ENCODE assay signal across 8 cellular contexts in genomic region chr10:117320050-117320665, GRCh38. TPM values are rescaled to one million over a fixed set of nuclear protein-coding genes. Genes with fewer than 3 reads are reported as not detected.
DNase-seq lines count a peak whose midpoint lies in the region; ATAC-seq and TF ChIP-seq lines count a peak whose summit lies in the region.

No MANE protein-coding gene starts in this region.

- peaks cover 1 to 3% of the 10 kb centered on the region in 2 donors for H3K36me3 Mint-ChIP-seq in naive B cell
- peaks cover 5% of the 10 kb centered on the region for H3K36me3 Mint-ChIP-seq in activated CD4-positive, alpha-beta memory T cell treated with anti-CD3 and anti-CD28 coated beads for 36 hours

- ATAC-seq in Right ventricle myocardium superior (ENCODE audit: poor library complexity) (no peak), naive B cell (ENCODE audit: low read depth in 2 of 2) (no peak)

- H3K27ac Mint-ChIP-seq in naive B cell = peak overlapping the region in 1 of 6 donors; percentile 47
- no peak overlapping the region for H3K27ac Mint-ChIP-seq in activated CD4-positive, alpha-beta memory T cell treated with anti-CD3 and anti-CD28 coated beads for 36 hours

- peak; percentile 38 to 46 for DNase-seq in cardiac muscle cell (ENCODE audit: low read depth in 1 of 2, low spot score in 1 of 2)
- DNase-seq in Right ventricle myocardium superior = no peak
- peak; percentile 32 for DNase-seq in NB4 (ENCODE audit: low read depth)
- DNase-seq in cerebellum (ENCODE audit: low spot score) = peak; percentile 28
- peak; percentile 2 for DNase-seq in naive B cell
- DNase-seq in activated T-cell treated with anti-CD3 and anti-CD28 coated beads, Interleukin-2, amount 50 U/mL, for 1 hour = no peak
- DNase-seq in activated CD4-positive, alpha-beta memory T cell treated with anti-CD3 and anti-CD28 coated beads for 36 hours = no peak
- DNase-seq in NCI-H2029 (lab: John Stamatoyannopoulos, UW) = no peak

- H3K4me3 Mint-ChIP-seq in naive B cell = no peak overlapping the region
- no peak overlapping the region for H3K4me3 Mint-ChIP-seq in activated CD4-positive, alpha-beta memory T cell treated with anti-CD3 and anti-CD28 coated beads for 36 hours

- no peak overlapping the region for H3K27ac ChIP-seq in cardiac muscle cell

- no peaks in the 10 kb centered on the region for H3K27me3 Mint-ChIP-seq in naive B cell
- no peaks in the 10 kb centered on the region for H3K27me3 Mint-ChIP-seq in activated CD4-positive, alpha-beta memory T cell treated with anti-CD3 and anti-CD28 coated beads for 36 hours

- no peaks in the 10 kb centered on the region for H3K27me3 ChIP-seq in cardiac muscle cell

- no peaks in the 10 kb centered on the region for H3K9me3 Mint-ChIP-seq in naive B cell
- H3K9me3 Mint-ChIP-seq in activated CD4-positive, alpha-beta memory T cell treated with anti-CD3 and anti-CD28 coated beads for 36 hours = no peaks in the 10 kb centered on the region

- TF ChIP-seq CTCF in cardiac muscle cell (IDR thresholded peaks at IDR 0.05; ENCODE audit: low read depth, low read length) (peak; percentile 64), NB4 (IDR thresholded peaks at IDR 0.05; ENCODE audit: low read depth, low read length) (peak; percentile 32)

- POLR2A ChIA-PET in activated CD4-positive, alpha-beta memory T cell treated with anti-CD3 and anti-CD28 coated beads for 36 hours (lab: Charles Lee) = no interaction called here

- H3K4me3 ChIP-seq in cardiac muscle cell (no peak overlapping the region), NB4 (ENCODE audit: low read depth, low read length) (no peak overlapping the region)

- peaks cover 10% of the 10 kb centered on the region for H3K4me1 ChIP-seq in cardiac muscle cell (ENCODE audit: low read depth)

- CTCF ChIA-PET in activated CD4-positive, alpha-beta memory T cell treated with anti-CD3 and anti-CD28 coated beads for 36 hours (lab: Charles Lee) = interaction anchor here (0.7 to 5.6 kb wide), 15 partner anchors 8 to 984 kb away, joined by 3 to 135 read pairs (median 4); no protein-coding TSS in a partner anchor

- no peaks in the 10 kb centered on the region for H3K36me3 ChIP-seq in cardiac muscle cell

- no peak for TF ChIP-seq POLR2A in NB4 (IDR thresholded peaks at IDR 0.05; ENCODE audit: extremely low read depth, insufficient read length)

- H3K4me1 Mint-ChIP-seq in naive B cell = peaks cover 0 to 11% (median 4%) of the 10 kb centered on the region in 3 donors
- H3K4me1 Mint-ChIP-seq in activated CD4-positive, alpha-beta memory T cell treated with anti-CD3 and anti-CD28 coated beads for 36 hours (ENCODE audit: low read depth) = no peaks in the 10 kb centered on the region

- intact Hi-C loops in Right ventricle myocardium superior (cut with DNase I) = loop anchor here (10.0 kb wide), 1 partner anchor 105 kb away; no protein-coding TSS in a partner anchor
- intact Hi-C loops in activated CD4-positive, alpha-beta memory T cell treated with anti-CD3 and anti-CD28 coated beads for 36 hours (cut with micrococcal nuclease) = loop anchor here (1.0 kb wide), 1 partner anchor 103 kb away; no protein-coding TSS in a partner anchor

- H3K9me3 ChIP-seq in cardiac muscle cell (ENCODE audit: low read depth) = no peaks in the 10 kb centered on the region

RNA-seq across cellular contexts. Expression of gene PDZD8, which starts 55.1 kb away (rescaled TPM):
- 6.9 and 12.9 TPM in 2 replicates for total RNA-seq in cardiac muscle cell
- polyA plus RNA-seq in cardiac muscle cell = 4.7 and 9.9 TPM in 2 replicates
- total RNA-seq in Right ventricle myocardium superior = 16.6 TPM
- total RNA-seq in cerebellum = 23.0 TPM
- 10 to 100 TPM in 1 of 6 donors, 1 to 10 TPM in 5; 2.0 to 12.0 (median 6.5) TPM for polyA plus RNA-seq in naive B cell (ENCODE audit: low read depth in 6 of 6)
- total RNA-seq in activated CD4-positive, alpha-beta memory T cell treated with anti-CD3 and anti-CD28 coated beads for 36 hours = 10 to 100 TPM; 14.3 to 16.2 TPM

Comparison
In these comparisons a context has a peak if more than half of its experiments do, and no peak if none do; other contexts are left out.
1. DNase-seq: peak in cardiac muscle cell (2 of 2), NB4 (single experiment), cerebellum (single experiment) and naive B cell (single experiment); none in Right ventricle myocardium superior (single experiment), activated T-cell treated with anti-CD3 and anti-CD28 coated beads, Interleukin-2, amount 50 U/mL, for 1 hour (single experiment), activated CD4-positive, alpha-beta memory T cell treated with anti-CD3 and anti-CD28 coated beads for 36 hours (single experiment) and NCI-H2029 (single experiment).